Comparison of ENCODE assay signal across 15 cellular contexts in genomic region chr9:123998278-123998925, GRCh38. TPM values are rescaled to one million over a fixed set of nuclear protein-coding genes. Genes with fewer than 3 reads are reported as not detected.
DNase-seq lines count a peak whose midpoint lies in the region; ATAC-seq and TF ChIP-seq lines count a peak whose summit lies in the region.
"Had no signal": no experiment of that assay in that cellular context is flagged by ENCODE, and none has a peak within 500 bp of the region (broad histone marks: within the 10 kb centered on the region; RNA-seq: fewer than 3 reads in every experiment).

No MANE protein-coding gene starts in this region.

- H3K4me1 ChIP-seq in IMR-90 (ENCODE audit: control insufficient read depth, insufficient read depth, low read length): no peaks in the 10 kb centered on the region
- H3K4me1 ChIP-seq in endodermal cell (ENCODE audit: control insufficient read depth, insufficient read depth, low read length): no peaks in the 10 kb centered on the region
- peaks cover 0 to 4% of the 10 kb centered on the region in 2 donors for H3K4me1 ChIP-seq in uterus

- 0 out of 2 replicates have a peak overlapping the region, but pooled peaks have one; percentile 32 for H3K23ac ChIP-seq in IMR-90 (ENCODE audit: low read depth, low read length)

- no peak overlapping the region for H4K5ac ChIP-seq in IMR-90 (ENCODE audit: low read depth, low read length)

- no peak for TF ChIP-seq RAD21 in IMR-90 (IDR thresholded peaks at IDR 0.05; ENCODE audit: low read length)

- H4K20me1 ChIP-seq in IMR-90 (ENCODE audit: insufficient read depth, low read length): peaks cover 7% of the 10 kb centered on the region; the same call in 1 of the 2 replicates

- peaks cover 1 to 6% of the 10 kb centered on the region in 2 donors for H3K36me3 Mint-ChIP-seq in activated T-cell treated with anti-CD3 and anti-CD28 coated beads, Interleukin-2, amount 50 U/mL, for 72 hours (ENCODE audit: insufficient read depth in 2 of 2)
- no peaks in the 10 kb centered on the region for H3K36me3 Mint-ChIP-seq in endodermal cell (ENCODE audit: low read depth)
- no peaks in the 10 kb centered on the region for H3K36me3 Mint-ChIP-seq in stimulated activated effector memory CD8-positive, alpha-beta T cell treated with anti-CD3 and anti-CD28 coated beads, Interleukin-12 subunit alpha, Interleukin-12 subunit beta, amount 100 ng/mL, for 72 hours

- no peak overlapping the region; the same call in 1 of the 2 replicates for H3K4me2 ChIP-seq in IMR-90 (ENCODE audit: low read depth, low read length)

- H4K91ac ChIP-seq in IMR-90 (ENCODE audit: insufficient read depth, low read depth, low read length): no peak overlapping the region

- no peak overlapping the region for H2AK9ac ChIP-seq in IMR-90 (replicated peaks; ENCODE audit: low read depth, low read length, poor library complexity)

- H3K27me3 ChIP-seq in IMR-90 (ENCODE audit: control insufficient read depth, insufficient read depth, low read length): peaks cover 88% of the 10 kb centered on the region
- peaks cover 93% of the 10 kb centered on the region for H3K27me3 ChIP-seq in endodermal cell (ENCODE audit: control insufficient read depth, insufficient read depth, low read length, poor library complexity, severe bottlenecking)
- H3K27me3 ChIP-seq in uterus: peaks cover 13 to 74% of the 10 kb centered on the region in 2 donors

- H3K4ac ChIP-seq in IMR-90 (ENCODE audit: low read depth, low read length): no peak overlapping the region

- no peak overlapping the region for H4K8ac ChIP-seq in IMR-90 (ENCODE audit: low read depth in 2 of 2, low read length in 2 of 2)

- H3K79me1 ChIP-seq in IMR-90 (ENCODE audit: low read depth in 1 of 2, low read length in 2 of 2): no peaks in the 10 kb centered on the region

- no peaks in the 10 kb centered on the region for H3K9me3 Mint-ChIP-seq in activated T-cell treated with anti-CD3 and anti-CD28 coated beads, Interleukin-2, amount 50 U/mL, for 72 hours
- peaks cover 2% of the 10 kb centered on the region for H3K9me3 Mint-ChIP-seq in endodermal cell
- H3K9me3 Mint-ChIP-seq in stimulated activated effector memory CD8-positive, alpha-beta T cell treated with anti-CD3 and anti-CD28 coated beads, Interleukin-12 subunit alpha, Interleukin-12 subunit beta, amount 100 ng/mL, for 72 hours: no peaks in the 10 kb centered on the region

- H2BK15ac ChIP-seq in IMR-90 (ENCODE audit: low read depth, low read length): no peak overlapping the region

- no peaks in the 10 kb centered on the region for H3K36me3 ChIP-seq in IMR-90 (ENCODE audit: control insufficient read depth, insufficient read depth, low read length)
- no peaks in the 10 kb centered on the region for H3K36me3 ChIP-seq in endodermal cell (ENCODE audit: control insufficient read depth, insufficient read depth, low read length)
- H3K36me3 ChIP-seq in uterus: no peaks in the 10 kb centered on the region
- H3K36me3 ChIP-seq: esophagus muscularis mucosa, pancreas, spleen, thoracic aorta had no signal

- CTCF ChIA-PET in IMR-90 (lab: Yijun Ruan, JAX): no interaction called here

- H2AK5ac ChIP-seq in IMR-90 (ENCODE audit: low read depth, low read length): no peak overlapping the region

- H3K4me3 Mint-ChIP-seq in activated T-cell treated with anti-CD3 and anti-CD28 coated beads, Interleukin-2, amount 50 U/mL, for 72 hours: peak overlapping the region; percentile 86 to 97
- H3K4me3 Mint-ChIP-seq in endodermal cell: peak overlapping the region; percentile 57
- H3K4me3 Mint-ChIP-seq in stimulated activated effector memory CD8-positive, alpha-beta T cell treated with anti-CD3 and anti-CD28 coated beads, Interleukin-12 subunit alpha, Interleukin-12 subunit beta, amount 100 ng/mL, for 72 hours: peak overlapping the region; percentile 76

- H2BK120ac ChIP-seq in IMR-90 (ENCODE audit: low read depth, low read length): no peak overlapping the region

- TF ChIP-seq CTCF in IMR-90 (conservative IDR thresholded peaks at IDR 0.05; ENCODE audit: low read depth, low read length) (no peak), endodermal cell (conservative IDR thresholded peaks at IDR 0.05) (no peak), uterus (IDR thresholded peaks at IDR 0.05) (no peak)

- BruUV-seq in IMR-90 (replicated peaks; lab: Mats Ljungman, UMichigan): no TSS peak

- H3K4me1 Mint-ChIP-seq in activated T-cell treated with anti-CD3 and anti-CD28 coated beads, Interleukin-2, amount 50 U/mL, for 72 hours (ENCODE audit: low read depth): peaks cover 38% of the 10 kb centered on the region
- peaks cover 22% of the 10 kb centered on the region for H3K4me1 Mint-ChIP-seq in endodermal cell
- peaks cover 40% of the 10 kb centered on the region for H3K4me1 Mint-ChIP-seq in stimulated activated effector memory CD8-positive, alpha-beta T cell treated with anti-CD3 and anti-CD28 coated beads, Interleukin-12 subunit alpha, Interleukin-12 subunit beta, amount 100 ng/mL, for 72 hours

- 10% methylated on average over 2 of the region's 6 CpGs; no CpG with 5 or more reads in 1 of the 2 experiments for WGBS in IMR-90 (ENCODE audit: extremely low coverage in 2 of 2, insufficient read length in 1 of 2), 2 experiments
- WGBS in endodermal cell (ENCODE audit: insufficient coverage in 1 of 2, insufficient read length in 1 of 2), 2 experiments: 16 to 19% methylated on average over 6 of the region's 6 CpGs

- H3K9me3 ChIP-seq in IMR-90 (ENCODE audit: control insufficient read depth, insufficient read depth, low read length): peaks cover 11% of the 10 kb centered on the region
- H3K9me3 ChIP-seq in endodermal cell (ENCODE audit: control insufficient read depth, low read length): no peaks in the 10 kb centered on the region
- H3K9me3 ChIP-seq in uterus: no peaks in the 10 kb centered on the region
- H3K9me3 ChIP-seq: esophagus muscularis mucosa, pancreas, spleen, thoracic aorta had no signal

- H3K9ac ChIP-seq in IMR-90 (ENCODE audit: low read depth, low read length) (no peak overlapping the region), endodermal cell (ENCODE audit: extremely low read depth, low read length, poor library complexity, severe bottlenecking) (no peak overlapping the region)

- no peak overlapping the region for H2BK20ac ChIP-seq in IMR-90 (ENCODE audit: low read depth, low read length)

- intact Hi-C loops in IMR-90 (cut with micrococcal nuclease) (no loop called here), uterus (cut with DNase I; ENCODE audit: low total_unique reads) (no loop called here)

- no peak overlapping the region for H3K27ac Mint-ChIP-seq in activated T-cell treated with anti-CD3 and anti-CD28 coated beads, Interleukin-2, amount 50 U/mL, for 72 hours
- no peak overlapping the region for H3K27ac Mint-ChIP-seq in endodermal cell
- no peak overlapping the region for H3K27ac Mint-ChIP-seq in stimulated activated effector memory CD8-positive, alpha-beta T cell treated with anti-CD3 and anti-CD28 coated beads, Interleukin-12 subunit alpha, Interleukin-12 subunit beta, amount 100 ng/mL, for 72 hours

- H3K4me3 ChIP-seq in IMR-90 (ENCODE audit: insufficient read depth, low read depth, low read length) (no peak overlapping the region), endodermal cell (ENCODE audit: low read length) (no peak overlapping the region), uterus (no peak overlapping the region)
- H3K4me3 ChIP-seq: lung had no signal

- H3K14ac ChIP-seq in IMR-90 (replicated peaks; ENCODE audit: low read depth, low read length): no peak overlapping the region

- dilution Hi-C loops in IMR-90 (cut with HindIII; ENCODE audit: low sequenced_read_pairs, unreplicated experiment): no loop called here

- in situ Hi-C loops in IMR-90 (cut with MboI; ENCODE audit: low sequenced_read_pairs): no loop called here

- POLR2A ChIA-PET in IMR-90 (lab: Charles Lee; ENCODE audit: unreplicated experiment): no interaction called here

- no peak overlapping the region for H3K56ac ChIP-seq in IMR-90 (ENCODE audit: extremely low read depth, insufficient read depth, low read length)

- no peak overlapping the region for H2AFZ ChIP-seq in IMR-90 (replicated peaks; ENCODE audit: low read length, poor library complexity)

- H3K18ac ChIP-seq in IMR-90 (ENCODE audit: low read depth, low read length): no peak overlapping the region

- no peak overlapping the region for H2BK5ac ChIP-seq in IMR-90 (ENCODE audit: low read depth, low read length, poor library complexity, severe bottlenecking)

- DNase-seq in activated T-cell treated with anti-CD3 and anti-CD28 coated beads, Interleukin-2, amount 50 U/mL, for 72 hours: no peak
- no peak for DNase-seq in activated T-cell treated with anti-CD3 and anti-CD28 coated beads, Interleukin-2, amount 50 U/mL, for 1 hour
- no peak for DNase-seq in IMR-90
- no peak for DNase-seq in endodermal cell
- DNase-seq in stimulated activated effector memory CD8-positive, alpha-beta T cell treated with anti-CD3 and anti-CD28 coated beads, Interleukin-12 subunit alpha, Interleukin-12 subunit beta, amount 100 ng/mL, for 72 hours (ENCODE audit: low spot score in 2 of 2): no peak
- no peak for DNase-seq in uterus
- no peak for DNase-seq in foreskin melanocyte
- DNase-seq: NCI-H2081 had no signal

- peaks cover 87% of the 10 kb centered on the region for H3K27me3 Mint-ChIP-seq in activated T-cell treated with anti-CD3 and anti-CD28 coated beads, Interleukin-2, amount 50 U/mL, for 72 hours (ENCODE audit: low read depth)
- H3K27me3 Mint-ChIP-seq in endodermal cell (ENCODE audit: insufficient read depth): peaks cover 92% of the 10 kb centered on the region

- H3K27ac ChIP-seq in IMR-90 (ENCODE audit: insufficient read depth, low read length): no peak overlapping the region
- no peak overlapping the region for H3K27ac ChIP-seq in endodermal cell (ENCODE audit: low read depth, low read length)
- H3K27ac ChIP-seq in uterus: no peak overlapping the region
- H3K27ac ChIP-seq: esophagus muscularis mucosa, pancreas, spleen had no signal

- ATAC-seq in activated T-cell treated with anti-CD3 and anti-CD28 coated beads, Interleukin-2, amount 50 U/mL, for 72 hours (replicated peaks in 1 of 2): no peak
- ATAC-seq in IMR-90 (ENCODE audit: low read depth) (no peak), GM18907 (IDR thresholded peaks at IDR 0.05; ENCODE audit: unreplicated experiment) (no peak)
- no peak for ATAC-seq in stimulated activated effector memory CD8-positive, alpha-beta T cell treated with anti-CD3 and anti-CD28 coated beads, Interleukin-12 subunit alpha, Interleukin-12 subunit beta, amount 100 ng/mL, for 72 hours

- H3K9me1 ChIP-seq in IMR-90 (ENCODE audit: insufficient read depth, low read length): 0 out of 2 replicates have a peak, but pooled peaks cover 5% of the 10 kb centered on the region

- TF ChIP-seq POLR2A in IMR-90 (IDR thresholded peaks at IDR 0.05; ENCODE audit: low read depth, low read length) (no peak), uterus (IDR thresholded peaks at IDR 0.05) (no peak)

RNA-seq across cellular contexts. Expression of gene LHX2, which starts 13.2 kb away (rescaled TPM):
- total RNA-seq in activated T-cell treated with anti-CD3 and anti-CD28 coated beads, Interleukin-2, amount 50 U/mL, for 72 hours: not detected
- total RNA-seq in IMR-90 (2012; rRNA removed) (not detected in 2 replicates), endodermal cell (under 1 TPM; 0.20 to 0.29 TPM), uterus (under 1 TPM in 1 of 4 donors, not detected in 3; 0.14 TPM)
- polyA plus RNA-seq in IMR-90 (2012; rRNA removed): not detected in 2 replicates
- polyA plus RNA-seq in IMR-90 (2012; cell fraction: cytosol; rRNA removed): not detected in 2 replicates
- not detected in 2 replicates for polyA plus RNA-seq in IMR-90 (2012; cell fraction: nucleus; rRNA removed; ENCODE audit: low replicate concordance)
- 4.2 TPM for polyA plus RNA-seq in endodermal cell (2013, experiment 1 of 2)
- polyA plus RNA-seq in endodermal cell (2013, experiment 2 of 2): 5.4 TPM
- total RNA-seq: esophagus muscularis mucosa, pancreas, thoracic aorta had no signal
- polyA plus RNA-seq: AG04450, pancreas had no signal
